Comparison of ENCODE assay signal across 8 cellular contexts in genomic region chr11:2298795-2299747, GRCh38. TPM values are rescaled to one million over a fixed set of nuclear protein-coding genes. Genes with fewer than 3 reads are reported as not detected.
DNase-seq lines count a peak whose midpoint lies in the region; ATAC-seq and TF ChIP-seq lines count a peak whose summit lies in the region.

No MANE protein-coding gene starts in this region.

- no peaks in the 10 kb centered on the region for H3K9me2 ChIP-seq in GM23338 (ENCODE audit: insufficient read depth)

- no peak for DNase-seq in AG09309 (ENCODE audit: low read depth)
- DNase-seq in GM23338 (ENCODE audit: low spot score): peak; percentile 75
- peak; percentile 65 for DNase-seq in WERI-Rb-1
- DNase-seq in right atrium auricular region (ENCODE audit: low spot score): peak; percentile 52
- no peak for DNase-seq in occipital lobe (lab: John Stamatoyannopoulos, UW)

- H3K4me3 ChIP-seq in AG09309 (ENCODE audit: control insufficient read depth, low read depth, low read length) (no peak overlapping the region), GM23338 (no peak overlapping the region), WERI-Rb-1 (ENCODE audit: low read depth, low read length) (no peak overlapping the region), right atrium auricular region (no peak overlapping the region)

- peak; percentile 24 for TF ChIP-seq CTCF in AG09309 (IDR thresholded peaks at IDR 0.05; ENCODE audit: control insufficient read depth, insufficient read depth, low read depth, low read length, missing control alignments)
- TF ChIP-seq CTCF in GM23338 (conservative IDR thresholded peaks at IDR 0.05; ENCODE audit: low read depth in 2 of 2): peak; percentile 50 to 88
- TF ChIP-seq CTCF in WERI-Rb-1 (IDR thresholded peaks at IDR 0.05; ENCODE audit: low read depth, low read length): peak; percentile 77
- peak in 1 of 2 donors; percentile 50 for TF ChIP-seq CTCF in right atrium auricular region (IDR thresholded peaks at IDR 0.05)

- no peak overlapping the region for H2AFZ ChIP-seq in GM23338

- no peaks in the 10 kb centered on the region for H3F3A ChIP-seq in GM23338 (replicated peaks; ENCODE audit: low read depth)

- H3K4me1 ChIP-seq in GM23338 (ENCODE audit: insufficient read depth): no peaks in the 10 kb centered on the region
- peaks cover 0 to 34% of the 10 kb centered on the region in 2 donors for H3K4me1 ChIP-seq in right atrium auricular region

- no peak overlapping the region for H3K4me3 Mint-ChIP-seq in GM23338
- peak overlapping the region; percentile 43 for H3K4me3 Mint-ChIP-seq in stimulated activated naive CD8-positive, alpha-beta T cell treated with anti-CD3 and anti-CD28 coated beads, Interleukin-15, Interleukin-2, amounts not matched to agents 100 ng/mL and 50 ng/mL, for 24 hours

- no peaks in the 10 kb centered on the region for H3K27me3 ChIP-seq in GM23338 (ENCODE audit: insufficient read depth)
- peaks cover 34% of the 10 kb centered on the region for H3K27me3 ChIP-seq in WERI-Rb-1 (ENCODE audit: insufficient read depth, low read depth, severe bottlenecking)
- no peaks in the 10 kb centered on the region for H3K27me3 ChIP-seq in right atrium auricular region

- H4K20me1 ChIP-seq in GM23338 (replicated peaks; ENCODE audit: insufficient read depth): no peaks in the 10 kb centered on the region

- no peaks in the 10 kb centered on the region for H3K4me1 Mint-ChIP-seq in GM23338
- H3K4me1 Mint-ChIP-seq in stimulated activated naive CD8-positive, alpha-beta T cell treated with anti-CD3 and anti-CD28 coated beads, Interleukin-15, Interleukin-2, amounts not matched to agents 100 ng/mL and 50 ng/mL, for 24 hours (ENCODE audit: low read depth): peaks cover 60% of the 10 kb centered on the region

- H3K9me3 Mint-ChIP-seq in GM23338: no peaks in the 10 kb centered on the region
- H3K9me3 Mint-ChIP-seq in stimulated activated naive CD8-positive, alpha-beta T cell treated with anti-CD3 and anti-CD28 coated beads, Interleukin-15, Interleukin-2, amounts not matched to agents 100 ng/mL and 50 ng/mL, for 24 hours: no peaks in the 10 kb centered on the region

- no peak overlapping the region for H3K4me2 ChIP-seq in GM23338

- no peaks in the 10 kb centered on the region for H3K36me3 Mint-ChIP-seq in GM23338 (ENCODE audit: low read depth)
- H3K36me3 Mint-ChIP-seq in stimulated activated naive CD8-positive, alpha-beta T cell treated with anti-CD3 and anti-CD28 coated beads, Interleukin-15, Interleukin-2, amounts not matched to agents 100 ng/mL and 50 ng/mL, for 24 hours (ENCODE audit: low read depth): no peaks in the 10 kb centered on the region

- no peaks in the 10 kb centered on the region for H3K79me2 ChIP-seq in GM23338 (replicated peaks; ENCODE audit: insufficient read depth)

- H3K27ac Mint-ChIP-seq in GM23338: no peak overlapping the region
- H3K27ac Mint-ChIP-seq in stimulated activated naive CD8-positive, alpha-beta T cell treated with anti-CD3 and anti-CD28 coated beads, Interleukin-15, Interleukin-2, amounts not matched to agents 100 ng/mL and 50 ng/mL, for 24 hours: peak overlapping the region; percentile 36

- H3K27me3 Mint-ChIP-seq in GM23338 (ENCODE audit: insufficient read depth, low read depth, poor library complexity): peaks cover 6% of the 10 kb centered on the region
- no peaks in the 10 kb centered on the region for H3K27me3 Mint-ChIP-seq in stimulated activated naive CD8-positive, alpha-beta T cell treated with anti-CD3 and anti-CD28 coated beads, Interleukin-15, Interleukin-2, amounts not matched to agents 100 ng/mL and 50 ng/mL, for 24 hours

- ATAC-seq in GM23338: peak; percentile 91
- ATAC-seq in GM18870 (IDR thresholded peaks at IDR 0.05; ENCODE audit: unreplicated experiment): no peak
- ATAC-seq in GM21515 (IDR thresholded peaks at IDR 0.05; ENCODE audit: unreplicated experiment): no peak

- no peaks in the 10 kb centered on the region for H3K9me3 ChIP-seq in WERI-Rb-1 (ENCODE audit: severe bottlenecking)
- H3K9me3 ChIP-seq in right atrium auricular region: no peaks in the 10 kb centered on the region

- H3K36me3 ChIP-seq in GM23338 (ENCODE audit: insufficient read depth) (no peaks in the 10 kb centered on the region), WERI-Rb-1 (no peaks in the 10 kb centered on the region), right atrium auricular region (no peaks in the 10 kb centered on the region)

- no peak overlapping the region for H3K27ac ChIP-seq in GM23338 (ENCODE audit: low read depth)
- no peak overlapping the region for H3K27ac ChIP-seq in WERI-Rb-1
- H3K27ac ChIP-seq in right atrium auricular region: no peak overlapping the region

TF ChIP-seq in GM23338, 12 proteins besides CTCF, POLR2A, EP300 and RAD21 (continues in another document):
- no peak for TF ChIP-seq CREB1 (CRISPR knock-in tag; IDR thresholded peaks at IDR 0.05; ENCODE audit: low read depth)
- TF ChIP-seq POLR2AphosphoS5 (IDR thresholded peaks at IDR 0.05; ENCODE audit: low read depth): no peak
- TF ChIP-seq ETS1 (IDR thresholded peaks at IDR 0.05): no peak

RNA-seq across cellular contexts. Expression of gene C11orf21, which starts 2.6 kb away (rescaled TPM):
- total RNA-seq in GM23338 (2014; rRNA removed; shearing (Covaris generic)): not detected in 2 replicates
- not detected in 2 replicates for polyA plus RNA-seq in GM23338 (2016; fragmentation: Nextera tagmentation; extraction: Ambion mirVana)
- total RNA-seq in right atrium auricular region: 10 to 100 TPM in 1 of 2 donors, 1 to 10 TPM in 1; 1.4 to 11.9 TPM
- 0.16 TPM for total RNA-seq in occipital lobe

RNA-seq across cellular contexts. Expression of gene TSPAN32, which starts 2.7 kb away (rescaled TPM):
- not detected in 2 replicates for total RNA-seq in GM23338 (2014; rRNA removed; shearing (Covaris generic))
- polyA plus RNA-seq in GM23338 (2016; fragmentation: Nextera tagmentation; extraction: Ambion mirVana): not detected in 2 replicates
- total RNA-seq in right atrium auricular region (10 to 100 TPM in 1 of 2 donors, 1 to 10 TPM in 1; 2.6 to 15.2 TPM), occipital lobe (not detected)

RNA-seq across cellular contexts. Expression of gene ASCL2, which starts 28.7 kb away (rescaled TPM):
- total RNA-seq in GM23338 (2014; rRNA removed; shearing (Covaris generic)): 1.6 and 2.6 TPM in 2 replicates
- 0.57 and 0.73 TPM in 2 replicates for polyA plus RNA-seq in GM23338 (2016; fragmentation: Nextera tagmentation; extraction: Ambion mirVana)
- total RNA-seq in right atrium auricular region: under 1 TPM in 1 of 2 donors, not detected in 1; 0.51 TPM
- 1.4 TPM for total RNA-seq in occipital lobe

Comparison
In these comparisons a context has a peak if more than half of its experiments do, and no peak if none do; other contexts are left out.
1. DNase-seq: peak in GM23338 (single experiment), WERI-Rb-1 (single experiment) and right atrium auricular region (single experiment); none in AG09309 (single experiment) and occipital lobe (single experiment).